ENCODE assay signal across 13 cellular contexts in the genomic region with DNA sequence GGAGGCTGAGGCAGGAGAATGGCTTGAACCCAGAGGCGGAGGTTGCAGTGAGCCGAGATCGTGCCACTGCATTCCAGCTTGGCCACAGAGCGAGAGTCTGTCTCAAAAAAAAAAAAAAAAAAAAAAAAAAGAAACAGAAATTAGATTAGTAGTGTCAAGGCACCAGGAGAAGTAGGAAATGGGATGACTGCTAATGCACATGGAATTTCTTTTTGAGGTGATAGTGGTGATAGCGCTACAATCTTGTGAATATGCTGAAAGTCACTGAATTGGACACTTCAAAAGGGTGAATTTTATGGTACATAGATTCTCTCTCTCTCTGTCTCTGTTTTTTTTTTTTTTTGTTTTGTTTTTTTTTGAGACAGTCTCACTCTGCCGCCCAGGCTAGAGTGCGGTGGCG. TPM values are rescaled to one million over a fixed set of nuclear protein-coding genes. Genes with fewer than 3 reads are reported as not detected.
DNase-seq lines count a peak whose midpoint lies in the region; ATAC-seq and TF ChIP-seq lines count a peak whose summit lies in the region.
"Had no signal": no experiment of that assay in that cellular context is flagged by ENCODE, and none has a peak within 500 bp of the region (broad histone marks: within the 10 kb centered on the region; RNA-seq: fewer than 3 reads in every experiment).

No MANE protein-coding gene starts in this region.

- DNase-seq in EH (ENCODE audit: low read depth) = peak; percentile 74
- peak; percentile 28 for DNase-seq in HS-5 (ENCODE audit: low read depth)
- DNase-seq in brain microvascular endothelial cell = peak; percentile 37
- no peak for DNase-seq in OCI-M1 (lab: John Stamatoyannopoulos, UW)
- no peak for DNase-seq in foreskin keratinocyte
- DNase-seq: DMS153, NCI-H1436 treated with DMSO at 0.1 percent for 48 hours, NCI-H2081, NCI-H526 had no signal

- H3K27me3 ChIP-seq in brain microvascular endothelial cell (replicated peaks) = no peaks in the 10 kb centered on the region
- no peaks in the 10 kb centered on the region for H3K27me3 ChIP-seq in foreskin keratinocyte
- H3K27me3 ChIP-seq: BLaER1 treated with 17β-estradiol and CSF1 and Interleukin-3, amounts not matched to agents 10 nM and 100 nM had no signal

- TF ChIP-seq CTCF in brain microvascular endothelial cell (IDR thresholded peaks at IDR 0.05; ENCODE audit: low read depth, low read length, missing control alignments) (no peak), foreskin keratinocyte (conservative IDR thresholded peaks at IDR 0.05) (no peak)

- ATAC-seq in SK-N-SH treated with all-trans-retinoic acid at 6 μM for 48 hours = peak; percentile 67
- no peak for ATAC-seq in foreskin keratinocyte
- ATAC-seq in HG03469 (IDR thresholded peaks at IDR 0.05; ENCODE audit: unreplicated experiment) = no peak

- no peaks in the 10 kb centered on the region for H3K4me1 ChIP-seq in foreskin keratinocyte
- H3K4me1 ChIP-seq: HAP-1 had no signal

- no peak overlapping the region for H3K4me3 ChIP-seq in brain microvascular endothelial cell (ENCODE audit: low read depth, low read length)
- H3K4me3 ChIP-seq: BLaER1 treated with 17β-estradiol and CSF1 and Interleukin-3, amounts not matched to agents 10 nM and 100 nM; HAP-1 had no signal

- in situ Hi-C loops in brain microvascular endothelial cell (cut with HindIII; ENCODE audit: low pct_ligation_motif_present, low sequenced_read_pairs) = no loop called here

- H3K27ac ChIP-seq in brain microvascular endothelial cell (no peak overlapping the region), foreskin keratinocyte (no peak overlapping the region)

- no peaks in the 10 kb centered on the region for H3K36me3 ChIP-seq in brain microvascular endothelial cell (replicated peaks)
- H3K36me3 ChIP-seq: BLaER1 treated with 17β-estradiol and CSF1 and Interleukin-3, amounts not matched to agents 10 nM and 100 nM; HAP-1 had no signal

TF ChIP-seq in SK-N-SH treated with all-trans-retinoic acid at 6 μM for 48 hours, 23 proteins besides CTCF, POLR2A, EP300 and RAD21:
- TF ChIP-seq ZNF565 (CRISPR knock-in tag; conservative IDR thresholded peaks at IDR 0.05; ENCODE audit: low read depth) = no peak
- TF ChIP-seq ZFP30 (CRISPR knock-in tag; IDR thresholded peaks at IDR 0.05) = no peak
- TF ChIP-seq, protein P1, sequence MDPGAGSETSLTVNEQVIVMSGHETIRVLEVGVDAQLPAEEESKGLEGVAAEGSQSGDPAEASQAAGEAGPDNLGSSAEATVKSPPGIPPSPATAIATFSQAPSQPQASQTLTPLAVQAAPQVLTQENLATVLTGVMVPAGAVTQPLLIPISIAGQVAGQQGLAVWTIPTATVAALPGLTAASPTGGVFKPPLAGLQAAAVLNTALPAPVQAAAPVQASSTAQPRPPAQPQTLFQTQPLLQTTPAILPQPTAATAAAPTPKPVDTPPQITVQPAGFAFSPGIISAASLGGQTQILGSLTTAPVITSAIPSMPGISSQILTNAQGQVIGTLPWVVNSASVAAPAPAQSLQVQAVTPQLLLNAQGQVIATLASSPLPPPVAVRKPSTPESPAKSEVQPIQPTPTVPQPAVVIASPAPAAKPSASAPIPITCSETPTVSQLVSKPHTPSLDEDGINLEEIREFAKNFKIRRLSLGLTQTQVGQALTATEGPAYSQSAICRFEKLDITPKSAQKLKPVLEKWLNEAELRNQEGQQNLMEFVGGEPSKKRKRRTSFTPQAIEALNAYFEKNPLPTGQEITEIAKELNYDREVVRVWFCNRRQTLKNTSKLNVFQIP (CRISPR knock-in tag; IDR thresholded peaks at IDR 0.05; ENCODE audit: borderline replicate concordance, low read depth) = no peak
- TF ChIP-seq PATZ1 (CRISPR knock-in tag; IDR thresholded peaks at IDR 0.05; ENCODE audit: borderline replicate concordance) = no peak
- no peak for TF ChIP-seq ZC3H10 (CRISPR knock-in tag; IDR thresholded peaks at IDR 0.05)
- TF ChIP-seq RARB (CRISPR knock-in tag; IDR thresholded peaks at IDR 0.05) = no peak
- no peak for TF ChIP-seq BACH2 (CRISPR knock-in tag; IDR thresholded peaks at IDR 0.05; ENCODE audit: borderline replicate concordance)
- no peak for TF ChIP-seq ISL1 (CRISPR knock-in tag; IDR thresholded peaks at IDR 0.05)
- no peak for TF ChIP-seq ZNF70 (CRISPR knock-in tag; IDR thresholded peaks at IDR 0.05)
- TF ChIP-seq SNAI2 (CRISPR knock-in tag; IDR thresholded peaks at IDR 0.05) = no peak
- TF ChIP-seq ARNTL (CRISPR knock-in tag; IDR thresholded peaks at IDR 0.05; ENCODE audit: borderline replicate concordance, low read depth) = no peak
- no peak for TF ChIP-seq OSR1 (CRISPR knock-in tag; IDR thresholded peaks at IDR 0.05)
- TF ChIP-seq, protein P2, sequence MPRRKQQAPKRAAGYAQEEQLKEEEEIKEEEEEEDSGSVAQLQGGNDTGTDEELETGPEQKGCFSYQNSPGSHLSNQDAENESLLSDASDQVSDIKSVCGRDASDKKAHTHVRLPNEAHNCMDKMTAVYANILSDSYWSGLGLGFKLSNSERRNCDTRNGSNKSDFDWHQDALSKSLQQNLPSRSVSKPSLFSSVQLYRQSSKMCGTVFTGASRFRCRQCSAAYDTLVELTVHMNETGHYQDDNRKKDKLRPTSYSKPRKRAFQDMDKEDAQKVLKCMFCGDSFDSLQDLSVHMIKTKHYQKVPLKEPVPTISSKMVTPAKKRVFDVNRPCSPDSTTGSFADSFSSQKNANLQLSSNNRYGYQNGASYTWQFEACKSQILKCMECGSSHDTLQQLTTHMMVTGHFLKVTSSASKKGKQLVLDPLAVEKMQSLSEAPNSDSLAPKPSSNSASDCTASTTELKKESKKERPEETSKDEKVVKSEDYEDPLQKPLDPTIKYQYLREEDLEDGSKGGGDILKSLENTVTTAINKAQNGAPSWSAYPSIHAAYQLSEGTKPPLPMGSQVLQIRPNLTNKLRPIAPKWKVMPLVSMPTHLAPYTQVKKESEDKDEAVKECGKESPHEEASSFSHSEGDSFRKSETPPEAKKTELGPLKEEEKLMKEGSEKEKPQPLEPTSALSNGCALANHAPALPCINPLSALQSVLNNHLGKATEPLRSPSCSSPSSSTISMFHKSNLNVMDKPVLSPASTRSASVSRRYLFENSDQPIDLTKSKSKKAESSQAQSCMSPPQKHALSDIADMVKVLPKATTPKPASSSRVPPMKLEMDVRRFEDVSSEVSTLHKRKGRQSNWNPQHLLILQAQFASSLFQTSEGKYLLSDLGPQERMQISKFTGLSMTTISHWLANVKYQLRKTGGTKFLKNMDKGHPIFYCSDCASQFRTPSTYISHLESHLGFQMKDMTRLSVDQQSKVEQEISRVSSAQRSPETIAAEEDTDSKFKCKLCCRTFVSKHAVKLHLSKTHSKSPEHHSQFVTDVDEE (CRISPR knock-in tag; IDR thresholded peaks at IDR 0.05) = no peak
- TF ChIP-seq ZNF8 (CRISPR knock-in tag; IDR thresholded peaks at IDR 0.05) = no peak
- TF ChIP-seq PPARA (CRISPR knock-in tag; IDR thresholded peaks at IDR 0.05; ENCODE audit: borderline replicate concordance) = no peak
TF ChIP-seq in SK-N-SH treated with all-trans-retinoic acid at 6 μM for 48 hours: peak in this region for 0.

RNA-seq across cellular contexts. Expression of gene SUB1, which starts 42.1 kb away (rescaled TPM):
- 327 and 352 TPM in 2 replicates for total RNA-seq in foreskin keratinocyte
- 397 and 446 TPM in 2 replicates for polyA plus RNA-seq in foreskin keratinocyte

Comparison
In these comparisons a context has a peak if more than half of its experiments do, and no peak if none do; other contexts are left out.
1. DNase-seq: peak in EH (single experiment), HS-5 (single experiment) and brain microvascular endothelial cell (single experiment); none in OCI-M1 (single experiment) and foreskin keratinocyte (0 of 2).